ENCODE assay signal across 14 cellular contexts in the genomic region with DNA sequence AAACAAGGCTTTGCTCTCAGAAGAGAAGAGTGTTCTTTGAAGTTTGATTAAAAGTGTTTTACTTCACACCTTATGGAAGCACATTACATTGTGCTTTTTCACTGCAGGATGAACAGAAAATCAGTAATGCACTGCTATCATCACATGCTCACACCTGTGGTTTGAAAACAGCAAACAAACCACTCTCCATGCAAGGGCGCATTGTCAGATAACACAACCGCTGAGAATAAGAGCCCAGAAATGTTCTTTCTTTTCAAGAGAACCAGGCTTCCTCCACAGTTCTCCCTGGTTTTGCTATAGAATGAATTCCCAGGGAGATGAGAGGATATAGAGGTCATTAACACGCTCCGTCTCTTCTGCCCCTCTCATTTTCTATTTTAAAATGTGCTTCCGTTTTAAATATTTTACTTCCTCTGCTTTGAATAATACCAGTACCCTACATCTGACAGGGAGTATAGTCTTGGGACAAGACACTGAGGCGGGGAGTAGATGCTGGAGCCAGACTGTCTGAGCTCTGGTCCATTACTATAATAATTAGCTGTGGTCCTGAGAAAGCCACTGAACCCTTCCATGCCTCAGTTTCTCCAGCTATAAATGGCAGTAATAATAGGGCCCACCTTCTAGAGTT.
DNase-seq lines count a peak whose midpoint lies in the region; ATAC-seq, FAIRE-seq and TF ChIP-seq lines count a peak whose summit lies in the region.
"Had no signal": no experiment of that assay in that cellular context is flagged by ENCODE, and none has a peak within 500 bp of the region (broad histone marks: within the 10 kb centered on the region; RNA-seq: fewer than 3 reads in every experiment).

No MANE protein-coding gene starts in this region.

- H4K20me1 ChIP-seq in BLaER1: no peaks in the 10 kb centered on the region
- H4K20me1 ChIP-seq in OCI-LY7 (ENCODE audit: insufficient read depth, low read length): no peaks in the 10 kb centered on the region
- H4K20me1 ChIP-seq in hepatocyte (ENCODE audit: insufficient read depth, poor library complexity, severe bottlenecking): no peaks in the 10 kb centered on the region

- intact Hi-C loops in OCI-LY7 (cut with micrococcal nuclease; ENCODE audit: unreplicated experiment) (loop anchor here (5.0 kb wide), 1 partner anchor 56 kb away; no protein-coding TSS in a partner anchor), lower lobe of right lung (cut with DNase I) (no loop called here)

- CTCF ChIA-PET in OCI-LY7 (lab: Charles Lee; ENCODE audit: unreplicated experiment): no interaction called here

- H3K4me1 ChIP-seq in BLaER1: peaks cover 32% of the 10 kb centered on the region
- peaks cover 42% of the 10 kb centered on the region for H3K4me1 ChIP-seq in OCI-LY7 (ENCODE audit: insufficient read depth, low read length, poor library complexity, severe bottlenecking)
- peaks cover 2 to 3% of the 10 kb centered on the region in 2 donors for H3K4me1 ChIP-seq in esophagus (ENCODE audit: control insufficient read depth in 2 of 2, insufficient read depth in 2 of 2, low read length in 1 of 2)
- no peaks in the 10 kb centered on the region for H3K4me1 ChIP-seq in hepatocyte (ENCODE audit: insufficient read depth)
- no peaks in the 10 kb centered on the region for H3K4me1 ChIP-seq in lower lobe of right lung

- H3K79me2 ChIP-seq in OCI-LY7 (ENCODE audit: insufficient read depth, low read depth, low read length) (no peaks in the 10 kb centered on the region), hepatocyte (no peaks in the 10 kb centered on the region)

- no TSS peak for BruUV-seq in OCI-LY7 (replicated peaks; lab: Mats Ljungman, UMichigan)

- POLR2A ChIA-PET in OCI-LY7 (lab: Charles Lee): interaction anchor here (0.8 to 1.5 kb wide), 4 partner anchors 12 to 55 kb away, joined by 3 to 14 read pairs (median 6); no protein-coding TSS in a partner anchor

- H3K9me2 ChIP-seq in OCI-LY7 (ENCODE audit: insufficient read depth, low read length) (no peaks in the 10 kb centered on the region), hepatocyte (replicated peaks; ENCODE audit: insufficient read depth) (no peaks in the 10 kb centered on the region)

- H3K36me3 ChIP-seq in BLaER1 (no peaks in the 10 kb centered on the region), OCI-LY7 (ENCODE audit: insufficient read depth, low read length) (no peaks in the 10 kb centered on the region), esophagus (ENCODE audit: control insufficient read depth in 2 of 2, insufficient read depth in 2 of 2, low read length in 1 of 2) (no peaks in the 10 kb centered on the region), hepatocyte (replicated peaks; ENCODE audit: insufficient read depth, low read depth) (no peaks in the 10 kb centered on the region), lower lobe of right lung (no peaks in the 10 kb centered on the region)

- H2AFZ ChIP-seq in OCI-LY7 (ENCODE audit: low read length) (peak overlapping the region; percentile 78; the same call in 1 of the 2 replicates), hepatocyte (no peak overlapping the region)

- peak overlapping the region; percentile 88 for H3K4me2 ChIP-seq in BLaER1
- H3K4me2 ChIP-seq in OCI-LY7 (ENCODE audit: low read length): peak overlapping the region; percentile 75
- H3K4me2 ChIP-seq in hepatocyte: no peak overlapping the region

- DNase-seq in GM12892 (ENCODE audit: insufficient read length): no peak
- DNase-seq in OCI-LY7 (ENCODE audit: low spot score): peak; percentile 43
- no peak for DNase-seq in amniotic stem cell (lab: John Stamatoyannopoulos, UW)
- DNase-seq in hepatocyte (ENCODE audit: low spot score): no peak
- DNase-seq in lower lobe of right lung: no peak
- DNase-seq: C1 segment of cervical spinal cord, GOT3, NCI-H2029, occipital lobe, T-helper 9 cell had no signal

- H3K9me3 ChIP-seq in BLaER1 (no peaks in the 10 kb centered on the region), OCI-LY7 (ENCODE audit: low read length) (no peaks in the 10 kb centered on the region), esophagus (ENCODE audit: control insufficient read depth in 2 of 2, insufficient read depth in 1 of 2, low read depth in 1 of 2, low read length in 1 of 2) (no peaks in the 10 kb centered on the region), hepatocyte (ENCODE audit: low read depth) (no peaks in the 10 kb centered on the region), lower lobe of right lung (no peaks in the 10 kb centered on the region)

- 59 to 68% methylated on average over 6 of the region's 6 CpGs for WGBS in esophagus, 2 donors
- WGBS in hepatocyte (ENCODE audit: low lambda C conversion rate, missing lambda C conversion rate): 74% methylated on average over 6 of the region's 6 CpGs

- no peaks in the 10 kb centered on the region for H3K27me3 ChIP-seq in BLaER1
- no peaks in the 10 kb centered on the region for H3K27me3 ChIP-seq in esophagus (ENCODE audit: control insufficient read depth in 1 of 2, insufficient read depth in 2 of 2, low read length in 2 of 2)
- no peaks in the 10 kb centered on the region for H3K27me3 ChIP-seq in hepatocyte
- no peaks in the 10 kb centered on the region for H3K27me3 ChIP-seq in lower lobe of right lung (ENCODE audit: low read depth)

- H3K4me3 ChIP-seq in BLaER1 (peak overlapping the region; percentile 28; the same call in 1 of the 2 replicates), OCI-LY7 (ENCODE audit: low read depth, low read length, poor library complexity, severe bottlenecking) (peak overlapping the region; percentile 30), esophagus (ENCODE audit: low read depth in 1 of 2, low read length in 2 of 2) (no peak overlapping the region), hepatocyte (no peak overlapping the region), lower lobe of right lung (no peak overlapping the region)

- H3K9ac ChIP-seq in BLaER1: peak overlapping the region; percentile 55; the same call in 1 of the 2 replicates

- H3K27ac ChIP-seq in BLaER1 (peak overlapping the region; percentile 66), OCI-LY7 (ENCODE audit: low read depth, low read length, poor library complexity, severe bottlenecking) (peak overlapping the region; percentile 49), esophagus (ENCODE audit: low read depth in 2 of 2, low read length in 1 of 2) (peak overlapping the region; percentile 38 to 81), hepatocyte (no peak overlapping the region), lower lobe of right lung (no peak overlapping the region)

- TF ChIP-seq POLR2A in GM12892 (IDR thresholded peaks at IDR 0.05; ENCODE audit: low read depth, low read length): no peak

- ATAC-seq in GM21528 (IDR thresholded peaks at IDR 0.05; ENCODE audit: low FRiP score, unreplicated experiment) (no peak), lower lobe of right lung (no peak)
- ATAC-seq: Panc1 had no signal

- TF ChIP-seq CTCF in OCI-LY7 (conservative IDR thresholded peaks at IDR 0.05; ENCODE audit: low read length): no peak
- TF ChIP-seq CTCF in hepatocyte (IDR thresholded peaks at IDR 0.05; ENCODE audit: poor library complexity): no peak
- TF ChIP-seq CTCF in lower lobe of right lung (IDR thresholded peaks at IDR 0.05): no peak

- peak; percentile 86 for FAIRE-seq in GM12892 (lab: Jason Lieb, UNC)

Comparison
In these comparisons a context has a peak if more than half of its experiments do, and no peak if none do; other contexts are left out.
1. H3K27ac ChIP-seq: peak in BLaER1 (single experiment), OCI-LY7 (single experiment) and esophagus (2 of 2); none in hepatocyte (single experiment) and lower lobe of right lung (single experiment).
2. H3K4me3 ChIP-seq: peak in BLaER1 (single experiment) and OCI-LY7 (single experiment); none in esophagus (0 of 2), hepatocyte (single experiment) and lower lobe of right lung (single experiment).